8 cellular contexts compared by ENCODE assay signal in the genomic region with DNA sequence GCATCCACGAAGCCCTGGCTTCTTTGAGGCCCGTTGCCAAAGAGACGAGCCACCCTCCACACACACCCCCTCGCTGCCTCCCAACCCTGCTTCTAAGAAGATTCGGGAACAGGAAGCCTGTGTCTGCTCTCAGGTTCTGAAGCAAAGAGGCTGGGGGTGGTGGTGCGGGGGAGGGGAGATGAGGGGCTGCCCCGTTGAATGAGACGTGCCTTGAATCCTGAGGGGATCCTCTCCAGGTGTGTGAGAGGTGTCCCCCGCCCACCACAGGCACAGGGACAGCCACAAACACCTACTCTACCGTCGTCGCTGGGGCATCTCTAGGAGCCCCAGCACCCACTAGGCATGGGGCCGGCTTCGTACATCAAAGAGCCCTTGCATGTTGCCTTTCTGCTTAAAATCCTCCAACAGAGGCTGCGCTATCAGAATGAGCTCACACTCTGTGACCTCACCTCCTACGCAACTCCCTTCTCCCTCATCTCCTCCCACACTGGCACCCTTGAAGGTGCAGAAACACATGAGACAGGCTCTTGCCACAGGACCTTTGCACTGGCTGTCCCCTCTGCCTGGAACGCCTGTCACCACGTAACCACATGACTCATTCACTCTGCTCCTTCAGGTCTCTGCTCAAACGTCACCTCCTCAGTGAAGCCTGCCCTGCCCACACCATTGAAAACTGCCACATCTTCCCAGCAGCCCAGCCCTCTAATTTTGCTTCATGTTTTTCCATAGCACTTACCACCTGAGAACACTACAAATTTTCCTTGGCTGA. TPM values are rescaled to one million over a fixed set of nuclear protein-coding genes. Genes with fewer than 3 reads are reported as not detected.
DNase-seq lines count a peak whose midpoint lies in the region; ATAC-seq and TF ChIP-seq lines count a peak whose summit lies in the region.

No MANE protein-coding gene starts in this region.

- TF ChIP-seq POLR2A in right lobe of liver (IDR thresholded peaks at IDR 0.05): no peak

- no peak for TF ChIP-seq CTCF in right lobe of liver (IDR thresholded peaks at IDR 0.05)

- ATAC-seq in right lobe of liver: peak; percentile 10 to 41 (median 22)
- no peak for ATAC-seq in GM21515 (IDR thresholded peaks at IDR 0.05; ENCODE audit: unreplicated experiment)

- H3K27ac ChIP-seq in right lobe of liver: no peak overlapping the region

- H3K36me3 ChIP-seq in right lobe of liver: no peaks in the 10 kb centered on the region

- WGBS in right lobe of liver (ENCODE audit: insufficient coverage, low coverage, low lambda C conversion rate, missing lambda C conversion rate): 41% methylated on average over 5 of the region's 19 CpGs

- H3K27me3 ChIP-seq in right lobe of liver: no peaks in the 10 kb centered on the region

- no peak overlapping the region for H3K4me3 ChIP-seq in right lobe of liver

- intact Hi-C loops in right lobe of liver (cut with DNase I): no loop called here

- no peaks in the 10 kb centered on the region for H3K9me3 ChIP-seq in right lobe of liver

- H3K4me1 ChIP-seq in right lobe of liver: no peaks in the 10 kb centered on the region

- DNase-seq in SIG-M5 treated with dmso at 0.1 percent for 504 hours (lab: John Stamatoyannopoulos, UW; ENCODE audit: unreplicated experiment) (peak; percentile 40), SIG-M5 (lab: John Stamatoyannopoulos, UW) (no peak), activated T-cell treated with anti-CD3 and anti-CD28 coated beads for 24 hours (ENCODE audit: low read depth) (peak; percentile 85), right lobe of liver (no peak), HPDE6-E6E7 (ENCODE audit: extremely low spot score) (no peak), GDM1 (lab: John Stamatoyannopoulos, UW) (no peak)
- peak; percentile 26 to 68 (median 58) for DNase-seq in stimulated activated naive CD4-positive, alpha-beta T cell (lab: John Stamatoyannopoulos, UW)

RNA-seq across cellular contexts. Expression of a gene that starts 58.5 kb away (rescaled TPM):
- total RNA-seq in right lobe of liver: 10 to 100 TPM in 2 of 6 experiments, 1 to 10 TPM in 4; 4.4 to 11.1 (median 8.7) TPM

Comparison
In these comparisons a context has a peak if more than half of its experiments do, and no peak if none do; other contexts are left out.
1. DNase-seq: peak in SIG-M5 treated with dmso at 0.1 percent for 504 hours (single experiment), activated T-cell treated with anti-CD3 and anti-CD28 coated beads for 24 hours (single experiment) and stimulated activated naive CD4-positive, alpha-beta T cell (6 of 6); none in SIG-M5 (single experiment), right lobe of liver (0 of 3), HPDE6-E6E7 (single experiment) and GDM1 (single experiment).